In the genomic region with DNA sequence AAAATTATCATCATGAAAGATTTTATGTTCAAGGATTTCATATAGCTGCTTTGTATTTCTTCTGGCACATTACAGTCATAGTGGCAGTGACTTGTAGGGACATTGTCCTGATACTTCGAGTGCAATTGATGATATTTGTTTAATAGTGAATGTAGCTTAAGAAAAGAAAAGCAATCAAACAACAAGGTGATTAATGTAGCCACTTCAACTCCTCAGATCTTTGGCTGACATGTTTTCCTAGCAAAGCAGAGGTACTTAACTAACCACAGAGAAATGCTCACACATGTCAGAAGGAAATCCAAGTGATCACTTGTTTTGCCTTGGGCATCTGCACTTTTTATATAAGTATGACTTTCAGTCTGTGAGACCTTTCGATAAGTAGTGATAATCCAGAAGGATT, we compare ENCODE assay signal across 29 cellular contexts.
"Had no signal": no experiment of that assay in that cellular context is flagged by ENCODE, and none has a peak within 500 bp of the region (broad histone marks: within the 10 kb centered on the region; RNA-seq: fewer than 3 reads in every experiment).

No MANE protein-coding gene starts in this region.

- H3K79me2 ChIP-seq: hepatocyte had no signal

- H3K9me3 Mint-ChIP-seq: activated CD4-positive, alpha-beta T cell treated with anti-CD3 and anti-CD28 coated beads, Interleukin-2, amount 10 ng/mL, durations not matched to agents 7 days and 5 days; immature natural killer cell; natural killer cell treated with Interleukin-12 subunit alpha and Interleukin-12 subunit beta and Interleukin-15 and Interleukin-18, amount 100 ng/mL, for 72 hours; stimulated activated memory B cell treated with anti-CD40 and anti-IgM and Interleukin-4, amounts not matched to agents 10 μg/mL and 1 μg/mL and 100 μg/mL, for 72 hours had no signal

- H3K27ac ChIP-seq: brain microvascular endothelial cell, hepatocyte, left ventricle myocardium inferior, neutrophil, ovary, stomach, suprapubic skin, tibial nerve, WERI-Rb-1 had no signal

- H3K4me3 Mint-ChIP-seq: activated CD4-positive, alpha-beta T cell treated with anti-CD3 and anti-CD28 coated beads, Interleukin-2, amount 10 ng/mL, durations not matched to agents 7 days and 5 days; activated CD8-positive, alpha-beta T cell treated with anti-CD3 and anti-CD28 coated beads, Interleukin-2, amount 10 ng/mL, durations not matched to agents 7 days and 5 days; activated naive CD4-positive, alpha-beta T cell treated with anti-CD3 and anti-CD28 coated beads, Interleukin-2, amount 50 U/mL, for 24 hours; immature natural killer cell; natural killer cell treated with Interleukin-12 subunit alpha and Interleukin-12 subunit beta and Interleukin-15 and Interleukin-18, amount 100 ng/mL, for 72 hours; stimulated activated memory B cell treated with anti-CD40 and anti-IgM and Interleukin-4, amounts not matched to agents 10 μg/mL and 1 μg/mL and 100 μg/mL, for 72 hours had no signal

- H2AFZ ChIP-seq: hepatocyte had no signal

- DNase-seq: activated CD4-positive, alpha-beta T cell treated with anti-CD3 and anti-CD28 coated beads, Interleukin-2, amount 10 ng/mL, durations not matched to agents 7 days and 5 days; activated CD4-positive, CD25-positive, alpha-beta regulatory T cell treated with anti-CD3 and anti-CD28 coated beads, Interleukin-2, amount 50 U/mL, for 72 hours; activated CD8-positive, alpha-beta T cell treated with anti-CD3 and anti-CD28 coated beads, Interleukin-2, amount 10 ng/mL, durations not matched to agents 7 days and 5 days; activated gamma-delta T cell treated with Interleukin-2 at 50 U/mL for 16 hours; anterior cingulate cortex; brain microvascular endothelial cell; central memory CD4-positive, alpha-beta T cell; dermis blood vessel endothelial cell; effector CD8-positive, alpha-beta T cell; erythroblast; foreskin melanocyte; immature natural killer cell; kidney glomerular epithelial cell; left ventricle myocardium inferior; midbrain; ovary; small intestine; stimulated activated CD4-positive, alpha-beta T cell treated with anti-CD3 and anti-CD28 coated beads, Interleukin-15, amount 100 ng/mL, for 24 hours; stomach had no signal

- H3K4me3 ChIP-seq: hepatocyte, left ventricle myocardium inferior, ovary, stomach, suprapubic skin, tibial nerve had no signal

- H3K27me3 Mint-ChIP-seq: activated CD4-positive, alpha-beta T cell treated with anti-CD3 and anti-CD28 coated beads, Interleukin-2, amount 10 ng/mL, durations not matched to agents 7 days and 5 days; activated naive CD4-positive, alpha-beta T cell treated with anti-CD3 and anti-CD28 coated beads, Interleukin-2, amount 50 U/mL, for 24 hours; stimulated activated memory B cell treated with anti-CD40 and anti-IgM and Interleukin-4, amounts not matched to agents 10 μg/mL and 1 μg/mL and 100 μg/mL, for 72 hours had no signal

- H3K36me3 Mint-ChIP-seq: activated naive CD4-positive, alpha-beta T cell treated with anti-CD3 and anti-CD28 coated beads, Interleukin-2, amount 50 U/mL, for 24 hours; immature natural killer cell; natural killer cell treated with Interleukin-12 subunit alpha and Interleukin-12 subunit beta and Interleukin-15 and Interleukin-18, amount 100 ng/mL, for 72 hours; stimulated activated memory B cell treated with anti-CD40 and anti-IgM and Interleukin-4, amounts not matched to agents 10 μg/mL and 1 μg/mL and 100 μg/mL, for 72 hours had no signal

- H3K4me2 ChIP-seq: hepatocyte had no signal

- H3K27ac Mint-ChIP-seq: activated CD4-positive, alpha-beta T cell treated with anti-CD3 and anti-CD28 coated beads, Interleukin-2, amount 10 ng/mL, durations not matched to agents 7 days and 5 days; activated CD8-positive, alpha-beta T cell treated with anti-CD3 and anti-CD28 coated beads, Interleukin-2, amount 10 ng/mL, durations not matched to agents 7 days and 5 days; activated naive CD4-positive, alpha-beta T cell treated with anti-CD3 and anti-CD28 coated beads, Interleukin-2, amount 50 U/mL, for 24 hours; immature natural killer cell; natural killer cell treated with Interleukin-12 subunit alpha and Interleukin-12 subunit beta and Interleukin-15 and Interleukin-18, amount 100 ng/mL, for 72 hours; stimulated activated memory B cell treated with anti-CD40 and anti-IgM and Interleukin-4, amounts not matched to agents 10 μg/mL and 1 μg/mL and 100 μg/mL, for 72 hours had no signal

- H3K9me3 ChIP-seq: left ventricle myocardium inferior, neutrophil, ovary, stomach, suprapubic skin, tibial nerve had no signal

- H3K36me3 ChIP-seq: brain microvascular endothelial cell, left ventricle myocardium inferior, neutrophil, ovary, stomach, suprapubic skin, tibial nerve, WERI-Rb-1 had no signal

- ATAC-seq: activated CD8-positive, alpha-beta T cell treated with anti-CD3 and anti-CD28 coated beads, Interleukin-2, amount 10 ng/mL, durations not matched to agents 7 days and 5 days; natural killer cell treated with Interleukin-12 subunit alpha and Interleukin-12 subunit beta and Interleukin-15 and Interleukin-18, amount 100 ng/mL, for 72 hours; sciatic nerve; stimulated activated memory B cell treated with anti-CD40 and anti-IgM and Interleukin-4, amounts not matched to agents 10 μg/mL and 1 μg/mL and 100 μg/mL, for 72 hours had no signal

- H3K4me1 Mint-ChIP-seq: activated CD4-positive, alpha-beta T cell treated with anti-CD3 and anti-CD28 coated beads, Interleukin-2, amount 10 ng/mL, durations not matched to agents 7 days and 5 days; activated naive CD4-positive, alpha-beta T cell treated with anti-CD3 and anti-CD28 coated beads, Interleukin-2, amount 50 U/mL, for 24 hours had no signal

- FAIRE-seq: small intestine, TTC549 had no signal

- H3K27me3 ChIP-seq: brain microvascular endothelial cell, hepatocyte, neutrophil, ovary, stomach, suprapubic skin, tibial nerve had no signal
